7 cellular contexts compared by ENCODE assay signal in the genomic region with DNA sequence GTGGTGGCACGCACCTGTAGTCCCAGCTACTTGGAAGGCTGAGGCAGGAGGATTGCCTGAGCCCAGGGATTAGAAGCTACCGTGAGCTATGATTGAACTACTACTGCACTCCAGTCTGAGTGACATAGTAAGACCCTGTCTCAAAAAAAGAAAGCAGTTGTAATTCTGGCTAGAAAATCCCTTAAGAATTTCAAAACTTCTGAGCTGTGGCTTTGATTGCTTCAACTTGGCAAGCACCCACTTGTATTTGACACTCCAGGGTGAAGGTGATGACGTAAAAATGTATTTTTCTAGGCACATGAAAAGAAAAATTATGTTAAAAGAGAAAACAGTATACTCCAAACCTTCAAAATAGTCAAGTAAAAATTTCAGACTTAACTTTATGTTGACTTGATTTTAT.
"Had no signal": no experiment of that assay in that cellular context is flagged by ENCODE, and none has a peak within 500 bp of the region (broad histone marks: within the 10 kb centered on the region; RNA-seq: fewer than 3 reads in every experiment).

No MANE protein-coding gene starts in this region.

- ATAC-seq: HCT116 had no signal

- H3K27me3 Mint-ChIP-seq: IgD-negative memory B cell had no signal

- DNase-seq: GM23248, GOT3, H7, HFFc6, KBM-7 had no signal

- H3K27ac Mint-ChIP-seq: HFFc6, IgD-negative memory B cell had no signal

- H3K4me3 Mint-ChIP-seq: HFFc6, IgD-negative memory B cell had no signal

- H3K4me1 Mint-ChIP-seq: IgD-negative memory B cell had no signal
